In the genomic region with DNA sequence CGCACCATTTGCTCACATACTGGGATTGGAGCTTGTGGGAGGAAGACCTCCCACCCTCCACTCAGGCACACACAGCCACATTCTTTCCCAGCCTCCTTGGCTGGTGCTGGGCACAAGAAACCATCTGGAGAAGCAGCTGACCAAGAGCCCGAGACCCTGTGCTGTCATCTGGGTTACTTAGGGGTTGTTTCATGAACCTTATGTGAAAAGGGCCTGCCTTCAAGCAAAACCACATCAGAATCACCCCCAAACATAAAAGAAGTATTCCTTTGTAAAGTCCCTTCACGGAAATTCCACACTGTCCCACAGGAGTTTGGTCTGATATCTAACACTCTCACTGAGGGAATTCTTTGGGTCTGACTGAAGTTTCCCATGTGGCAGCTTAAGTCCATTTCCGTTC, we compare ENCODE assay signal across 1 cellular context.
TF ChIP-seq lines count a peak whose summit lies in the region.

No MANE protein-coding gene starts in this region.

TF ChIP-seq in K562, 482 proteins besides CTCF, POLR2A, EP300 and RAD21:
- no peak for TF ChIP-seq ZBED1 (IDR thresholded peaks at IDR 0.05)
- TF ChIP-seq, protein P1, sequence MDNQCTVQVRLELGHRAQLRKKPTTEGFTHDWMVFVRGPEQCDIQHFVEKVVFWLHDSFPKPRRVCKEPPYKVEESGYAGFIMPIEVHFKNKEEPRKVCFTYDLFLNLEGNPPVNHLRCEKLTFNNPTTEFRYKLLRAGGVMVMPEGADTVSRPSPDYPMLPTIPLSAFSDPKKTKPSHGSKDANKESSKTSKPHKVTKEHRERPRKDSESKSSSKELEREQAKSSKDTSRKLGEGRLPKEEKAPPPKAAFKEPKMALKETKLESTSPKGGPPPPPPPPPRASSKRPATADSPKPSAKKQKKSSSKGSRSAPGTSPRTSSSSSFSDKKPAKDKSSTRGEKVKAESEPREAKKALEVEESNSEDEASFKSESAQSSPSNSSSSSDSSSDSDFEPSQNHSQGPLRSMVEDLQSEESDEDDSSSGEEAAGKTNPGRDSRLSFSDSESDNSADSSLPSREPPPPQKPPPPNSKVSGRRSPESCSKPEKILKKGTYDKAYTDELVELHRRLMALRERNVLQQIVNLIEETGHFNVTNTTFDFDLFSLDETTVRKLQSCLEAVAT (IDR thresholded peaks at IDR 0.05): no peak
- no peak for TF ChIP-seq EP400 (IDR thresholded peaks at IDR 0.05)
- TF ChIP-seq, protein P2, sequence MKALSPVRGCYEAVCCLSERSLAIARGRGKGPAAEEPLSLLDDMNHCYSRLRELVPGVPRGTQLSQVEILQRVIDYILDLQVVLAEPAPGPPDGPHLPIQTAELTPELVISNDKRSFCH (CRISPR knock-in tag; IDR thresholded peaks at IDR 0.05): no peak
- TF ChIP-seq, protein P2 (tag; IDR thresholded peaks at IDR 0.05): no peak
- no peak for TF ChIP-seq ZNF699 (CRISPR knock-in tag; IDR thresholded peaks at IDR 0.05; ENCODE audit: insufficient replicate concordance)
- no peak for TF ChIP-seq SMC3 (conservative IDR thresholded peaks at IDR 0.05; ENCODE audit: insufficient read depth, low read depth, low read length)
- no peak for TF ChIP-seq SAFB (IDR thresholded peaks at IDR 0.05; ENCODE audit: borderline replicate concordance, low read depth, low read length)
- no peak for TF ChIP-seq CC2D1A (IDR thresholded peaks at IDR 0.05)
- no peak for TF ChIP-seq HDGF (IDR thresholded peaks at IDR 0.05)
- no peak for TF ChIP-seq ZNF282 (CRISPR knock-in tag; IDR thresholded peaks at IDR 0.05)
- no peak for TF ChIP-seq STAT5A (IDR thresholded peaks at IDR 0.05; ENCODE audit: borderline replicate concordance, low read length)
TF ChIP-seq in K562: peak in this region for 0.
